1 cellular context compared by ENCODE assay signal in genomic region chr10:30535677-30536076, GRCh38.
TF ChIP-seq lines count a peak whose summit lies in the region.

No MANE protein-coding gene starts in this region.

TF ChIP-seq in HEK293, 187 proteins besides CTCF, POLR2A, EP300 and RAD21 (continued from another document):
- TF ChIP-seq ZNF341 (tag by site-specific recombination; IDR thresholded peaks at IDR 0.05; ENCODE audit: low read depth) (0 out of 2 replicates have a peak, but pooled peaks have one; percentile 18), ZNF654 (tag by site-specific recombination; IDR thresholded peaks at IDR 0.05; ENCODE audit: low read depth) (peak; percentile 29; the same call in 1 of the 2 replicates), ZNF404 (tag by site-specific recombination; IDR thresholded peaks at IDR 0.05) (0 out of 2 replicates have a peak, but pooled peaks have one; percentile 30), GLIS1 (tag by site-specific recombination; IDR thresholded peaks at IDR 0.05) (no peak), ZNF394 (tag by site-specific recombination; IDR thresholded peaks at IDR 0.05; ENCODE audit: borderline replicate concordance) (peak; percentile 93), ZNF580 (tag by site-specific recombination; IDR thresholded peaks at IDR 0.05) (0 out of 2 replicates have a peak, but pooled peaks have one; percentile 16), ZNF623 (tag by site-specific recombination; IDR thresholded peaks at IDR 0.05) (peak; percentile 70), ZNF473 (tag by site-specific recombination; IDR thresholded peaks at IDR 0.05) (no peak)
